8 cellular contexts compared by ENCODE assay signal in the genomic region with DNA sequence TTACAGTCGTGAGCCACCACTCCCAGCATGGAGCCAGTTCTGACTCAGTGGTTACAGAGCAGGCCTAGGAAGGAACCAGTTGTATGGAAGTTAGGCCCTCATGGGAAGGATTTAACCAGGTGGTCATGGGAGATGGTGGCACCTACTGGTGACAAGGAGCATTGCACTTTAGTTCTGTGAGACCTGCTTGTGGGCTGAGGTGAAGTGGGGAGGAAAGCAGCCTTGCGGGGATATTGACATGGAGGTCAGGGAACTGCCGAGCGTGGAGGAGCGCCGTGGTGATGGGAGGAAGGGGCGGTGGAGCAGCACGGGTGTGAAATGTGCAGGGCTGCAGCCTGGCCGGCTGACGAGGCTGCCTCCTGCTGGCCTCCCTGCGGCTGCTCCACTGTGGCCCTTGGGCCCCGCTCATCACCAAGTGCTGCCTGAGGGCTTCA.
A peak's percentile ranks its signal among the peaks of the same experiment; 100 is the strongest.
DNase-seq lines count a peak whose midpoint lies in the region; ATAC-seq, FAIRE-seq and TF ChIP-seq lines count a peak whose summit lies in the region.

No MANE protein-coding gene starts in this region.

- no peaks in the 10 kb centered on the region for H3K36me3 ChIP-seq in endothelial cell of umbilical vein (ENCODE audit: control insufficient read depth in 2 of 2, extremely low read depth in 1 of 2, insufficient read depth in 2 of 2, low read length in 2 of 2)

- TF ChIP-seq CTCF in GM12875 (IDR thresholded peaks at IDR 0.05; ENCODE audit: borderline replicate concordance, insufficient read depth, low read depth, low read length) (peak; percentile 84), endothelial cell of umbilical vein (IDR thresholded peaks at IDR 0.05; ENCODE audit: extremely low read depth in 1 of 2, insufficient read depth in 1 of 2, low read depth in 1 of 2, low read length in 2 of 2) (peak; percentile 62 to 66), neural crest cell (conservative IDR thresholded peaks at IDR 0.05) (peak; percentile 64)

- no peaks in the 10 kb centered on the region for H3K9me3 Mint-ChIP-seq in activated CD4-positive, alpha-beta T cell treated with anti-CD3 and anti-CD28 coated beads for 36 hours (ENCODE audit: low read depth)
- peaks cover 3% of the 10 kb centered on the region for H3K9me3 Mint-ChIP-seq in neural crest cell

- intact Hi-C loops in activated CD4-positive, alpha-beta T cell treated with anti-CD3 and anti-CD28 coated beads for 36 hours (cut with DNase I, micrococcal nuclease) = loop anchor here (1.0 to 10.0 kb wide), 8 partner anchors 55 to 506 kb away; a partner anchor contains a TSS
- intact Hi-C loops in endothelial cell of umbilical vein (cut with micrococcal nuclease) = loop anchor here (1.0 to 10.0 kb wide), 5 partner anchors 48 to 506 kb away; no protein-coding TSS in a partner anchor

- peak overlapping the region; percentile 40 for H3K27ac Mint-ChIP-seq in activated CD4-positive, alpha-beta T cell treated with anti-CD3 and anti-CD28 coated beads for 36 hours
- no peak overlapping the region for H3K27ac Mint-ChIP-seq in neural crest cell (ENCODE audit: unreplicated experiment)

- H3K27ac ChIP-seq in endothelial cell of umbilical vein (ENCODE audit: insufficient read depth, low read depth, low read length) = no peak overlapping the region
- H3K27ac ChIP-seq in substantia nigra (ENCODE audit: low read depth, low read length, poor library complexity, severe bottlenecking) = no peak overlapping the region

- H3K9me3 ChIP-seq in endothelial cell of umbilical vein (replicated peaks; ENCODE audit: control insufficient read depth, insufficient read depth, low read length) = no peaks in the 10 kb centered on the region

- TF ChIP-seq POLR2A in endothelial cell of umbilical vein (IDR thresholded peaks at IDR 0.05; ENCODE audit: low read depth, low read length) = no peak

- peaks cover 43% of the 10 kb centered on the region for H3K4me1 Mint-ChIP-seq in activated CD4-positive, alpha-beta T cell treated with anti-CD3 and anti-CD28 coated beads for 36 hours
- peaks cover 24% of the 10 kb centered on the region for H3K4me1 Mint-ChIP-seq in neural crest cell

- peak; percentile 66 for ATAC-seq in activated CD4-positive, alpha-beta T cell treated with anti-CD3 and anti-CD28 coated beads for 36 hours
- no peak for ATAC-seq in GM21786 (IDR thresholded peaks at IDR 0.05; ENCODE audit: unreplicated experiment)

- no peak overlapping the region for H3K9ac ChIP-seq in endothelial cell of umbilical vein (replicated peaks; ENCODE audit: extremely low read depth, insufficient read depth, low read length)

- H3K27me3 Mint-ChIP-seq in activated CD4-positive, alpha-beta T cell treated with anti-CD3 and anti-CD28 coated beads for 36 hours = no peaks in the 10 kb centered on the region
- no peaks in the 10 kb centered on the region for H3K27me3 Mint-ChIP-seq in neural crest cell (ENCODE audit: low read depth)

- H3K4me2 ChIP-seq in endothelial cell of umbilical vein (ENCODE audit: insufficient read depth, low read length) = no peak overlapping the region

- BruUV-seq in endothelial cell of umbilical vein (replicated peaks; lab: Mats Ljungman, UMichigan) = no TSS peak

- CTCF ChIA-PET in activated CD4-positive, alpha-beta T cell treated with anti-CD3 and anti-CD28 coated beads for 36 hours (lab: Charles Lee) = interaction anchor here (0.7 to 1.8 kb wide), 15 partner anchors 10 to 518 kb away, joined by 3 to 8 read pairs (median 3); no protein-coding TSS in a partner anchor
- CTCF ChIA-PET in endothelial cell of umbilical vein (lab: Charles Lee) = interaction anchor here (0.9 to 2.0 kb wide), 9 partner anchors 10 to 506 kb away, joined by 3 to 10 read pairs (median 4); no protein-coding TSS in a partner anchor

- H3K79me2 ChIP-seq in endothelial cell of umbilical vein (ENCODE audit: control insufficient read depth, insufficient read depth, low read length) = peaks cover 2% of the 10 kb centered on the region

- peaks cover 5% of the 10 kb centered on the region for H3K36me3 Mint-ChIP-seq in activated CD4-positive, alpha-beta T cell treated with anti-CD3 and anti-CD28 coated beads for 36 hours (ENCODE audit: low read depth)
- no peaks in the 10 kb centered on the region for H3K36me3 Mint-ChIP-seq in neural crest cell (ENCODE audit: low read depth)

- no peaks in the 10 kb centered on the region for H3K9me1 ChIP-seq in endothelial cell of umbilical vein (replicated peaks; ENCODE audit: control insufficient read depth, extremely low read depth, insufficient read depth, low read length)

- peak; percentile 65 for FAIRE-seq in endothelial cell of umbilical vein (lab: Jason Lieb, UNC)

- peaks cover 6% of the 10 kb centered on the region for H4K20me1 ChIP-seq in endothelial cell of umbilical vein (replicated peaks; ENCODE audit: control insufficient read depth, extremely low read depth, insufficient read depth, low read length)

- POLR2A ChIA-PET in activated CD4-positive, alpha-beta T cell treated with anti-CD3 and anti-CD28 coated beads for 36 hours (lab: Charles Lee) = interaction anchor here (0.6 kb wide), 1 partner anchor 63 kb away, joined by 3 read pairs; no protein-coding TSS in a partner anchor
- POLR2A ChIA-PET in endothelial cell of umbilical vein (lab: Charles Lee) = no interaction called here

- dilution Hi-C loops in endothelial cell of umbilical vein (cut with MboI; ENCODE audit: extremely low pct_ligation_motif_present, low sequenced_read_pairs) = no loop called here

- H3K4me3 ChIP-seq in GM12875 (ENCODE audit: low read depth, low read length) = no peak overlapping the region
- H3K4me3 ChIP-seq in endothelial cell of umbilical vein (replicated peaks in 1 of 3; ENCODE audit: insufficient read depth in 1 of 3, low read depth in 1 of 3, low read length in 3 of 3) = no peak overlapping the region

- no peak overlapping the region for H2AFZ ChIP-seq in endothelial cell of umbilical vein (ENCODE audit: low read depth, low read length)

- no peak overlapping the region for H3K4me3 Mint-ChIP-seq in activated CD4-positive, alpha-beta T cell treated with anti-CD3 and anti-CD28 coated beads for 36 hours
- H3K4me3 Mint-ChIP-seq in neural crest cell = no peak overlapping the region

- peaks cover 0 to 1% of the 10 kb centered on the region in 2 experiments for H3K27me3 ChIP-seq in endothelial cell of umbilical vein (ENCODE audit: control insufficient read depth in 2 of 2, insufficient read depth in 2 of 2, low read length in 2 of 2)

- peak; percentile 48 for DNase-seq in AG08396 (ENCODE audit: low spot score)
- DNase-seq in NCI-H1092 (lab: John Stamatoyannopoulos, UW) = peak; percentile 42
- DNase-seq in activated CD4-positive, alpha-beta T cell treated with anti-CD3 and anti-CD28 coated beads for 36 hours = peak; percentile 59
- peak; percentile 33 for DNase-seq in endothelial cell of umbilical vein (ENCODE audit: low read depth, low spot score)
- DNase-seq in neural crest cell (ENCODE audit: low read depth, low spot score) = no peak
- DNase-seq in substantia nigra (lab: John Stamatoyannopoulos, UW) = no peak

- no peaks in the 10 kb centered on the region for H3K4me1 ChIP-seq in endothelial cell of umbilical vein (ENCODE audit: control insufficient read depth, extremely low read depth, insufficient read depth, low read length)

TF ChIP-seq in endothelial cell of umbilical vein, 7 proteins besides CTCF, POLR2A, EP300 and RAD21:
- TF ChIP-seq POLR2AphosphoS5 (IDR thresholded peaks at IDR 0.05; ENCODE audit: insufficient read depth, low read depth, low read length) (no peak), FOS (IDR thresholded peaks at IDR 0.05; ENCODE audit: borderline replicate concordance, insufficient read depth, low read length) (no peak), JUN (IDR thresholded peaks at IDR 0.05; ENCODE audit: borderline replicate concordance, insufficient read depth, insufficient read length, low read depth) (no peak), EZH2 (IDR thresholded peaks at IDR 0.05; ENCODE audit: borderline replicate concordance, low read depth, low read length, severe bottlenecking) (no peak), MYC (IDR thresholded peaks at IDR 0.05; ENCODE audit: low read depth, low read length) (no peak), GATA2 (IDR thresholded peaks at IDR 0.05; ENCODE audit: insufficient read depth, insufficient read length, low read depth, low read length) (no peak)
- TF ChIP-seq, protein P1, sequence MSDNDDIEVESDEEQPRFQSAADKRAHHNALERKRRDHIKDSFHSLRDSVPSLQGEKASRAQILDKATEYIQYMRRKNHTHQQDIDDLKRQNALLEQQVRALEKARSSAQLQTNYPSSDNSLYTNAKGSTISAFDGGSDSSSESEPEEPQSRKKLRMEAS (IDR thresholded peaks at IDR 0.05; ENCODE audit: insufficient read depth, insufficient read length) = no peak
TF ChIP-seq in endothelial cell of umbilical vein: peak in this region for 0.

Comparison
In these comparisons a context has a peak if more than half of its experiments do, and no peak if none do; other contexts are left out.
1. DNase-seq: peak in AG08396 (single experiment), NCI-H1092 (single experiment), activated CD4-positive, alpha-beta T cell treated with anti-CD3 and anti-CD28 coated beads for 36 hours (single experiment) and endothelial cell of umbilical vein (single experiment); none in neural crest cell (single experiment) and substantia nigra (0 of 49).
2. Peak in every context shown above with its lines, with median percentiles within 50 percentile points of each other: CTCF ChIP-seq.